ENCODE assay signal across 31 cellular contexts in the genomic region with DNA sequence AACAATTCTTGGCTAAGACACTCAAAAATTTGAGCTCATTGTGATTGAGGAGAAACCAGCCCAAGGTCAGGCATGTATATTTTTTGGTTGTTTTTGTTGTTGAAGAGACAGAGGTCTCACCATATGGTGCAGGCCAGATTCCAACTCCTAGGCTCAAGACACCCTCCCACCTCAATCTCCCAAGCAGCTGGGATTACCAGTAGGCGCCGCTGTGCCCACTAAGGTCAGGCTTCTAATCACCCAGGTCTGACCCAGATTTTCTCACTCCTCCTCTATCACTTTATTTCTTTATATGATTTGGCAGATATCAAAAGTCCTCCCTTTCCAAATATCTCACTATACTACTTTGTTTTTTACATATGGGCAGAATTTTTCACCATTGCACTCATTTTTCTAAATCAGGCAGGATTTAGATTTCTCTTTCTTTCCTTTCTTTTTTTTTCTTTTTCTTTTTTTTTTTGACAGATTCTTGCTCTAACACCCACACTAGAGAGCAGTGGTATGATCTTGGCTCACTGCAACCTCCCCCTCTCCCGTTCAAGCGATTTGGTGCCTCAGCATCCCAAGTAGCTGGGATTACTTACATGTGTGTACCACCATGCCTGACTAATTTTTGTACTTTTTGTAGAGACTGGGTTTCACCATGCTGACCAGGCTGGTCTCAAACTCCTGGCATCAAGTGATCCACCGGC. TPM values are rescaled to one million over a fixed set of nuclear protein-coding genes. Genes with fewer than 3 reads are reported as not detected.
DNase-seq lines count a peak whose midpoint lies in the region; ATAC-seq and TF ChIP-seq lines count a peak whose summit lies in the region.
"Had no signal": no experiment of that assay in that cellular context is flagged by ENCODE, and none has a peak within 500 bp of the region (broad histone marks: within the 10 kb centered on the region; RNA-seq: fewer than 3 reads in every experiment).

No MANE protein-coding gene starts in this region.

- H3K9me2 ChIP-seq in PC-3 (replicated peaks; ENCODE audit: low read length): no peaks in the 10 kb centered on the region

- H3K27ac ChIP-seq in cardiac muscle cell (no peak overlapping the region), PC-3 (ENCODE audit: low read length) (no peak overlapping the region)
- H3K27ac ChIP-seq: SJSA1, stomach, tibial artery had no signal

- POLR2A ChIA-PET in PC-3 (lab: Charles Lee; ENCODE audit: unreplicated experiment): no interaction called here

- TF ChIP-seq CTCF in cardiac muscle cell (IDR thresholded peaks at IDR 0.05; ENCODE audit: low read depth, low read length) (peak; percentile 12), PC-3 (conservative IDR thresholded peaks at IDR 0.05; ENCODE audit: low read depth, low read length) (0 out of 2 replicates have a peak, but pooled peaks have one; percentile 15), epithelial cell of proximal tubule (conservative IDR thresholded peaks at IDR 0.05; ENCODE audit: low read depth, low read length) (peak; percentile 20)

- H3K4me1 ChIP-seq in cardiac muscle cell (ENCODE audit: low read depth): peaks cover 13% of the 10 kb centered on the region
- H3K4me1 ChIP-seq in PC-3 (ENCODE audit: insufficient read depth, low read length): peaks cover 19% of the 10 kb centered on the region

- ATAC-seq in PC-3: no peak
- ATAC-seq in GM18858 (IDR thresholded peaks at IDR 0.05; ENCODE audit: unreplicated experiment): no peak
- ATAC-seq in HG03354 (IDR thresholded peaks at IDR 0.05; ENCODE audit: poor library complexity, severe bottlenecking, unreplicated experiment): no peak
- ATAC-seq: left ventricle myocardium superior had no signal

- no peak overlapping the region for H3K4me3 ChIP-seq in cardiac muscle cell
- no peak overlapping the region for H3K4me3 ChIP-seq in PC-3 (ENCODE audit: low read length)
- H3K4me3 ChIP-seq in epithelial cell of proximal tubule (ENCODE audit: low read depth, low read length): no peak overlapping the region
- H3K4me3 ChIP-seq: SJSA1, stomach, tibial artery had no signal

- H3K9ac ChIP-seq in PC-3 (ENCODE audit: low read length): no peak overlapping the region

- H3K27me3 ChIP-seq in cardiac muscle cell: peaks cover 58% of the 10 kb centered on the region
- H3K27me3 ChIP-seq in PC-3 (ENCODE audit: low read length): no peaks in the 10 kb centered on the region

- no peaks in the 10 kb centered on the region for H3K9me3 ChIP-seq in cardiac muscle cell (ENCODE audit: low read depth)
- H3K9me3 ChIP-seq in PC-3 (ENCODE audit: low read length): no peaks in the 10 kb centered on the region
- H3K9me3 ChIP-seq: SJSA1, stomach, tibial artery had no signal

- H2AFZ ChIP-seq in PC-3 (ENCODE audit: low read length): no peak overlapping the region

- H3K79me2 ChIP-seq in PC-3 (ENCODE audit: low read length): peaks cover 34% of the 10 kb centered on the region

- H3K36me3 ChIP-seq in cardiac muscle cell (no peaks in the 10 kb centered on the region), PC-3 (ENCODE audit: low read depth, low read length) (no peaks in the 10 kb centered on the region)
- H3K36me3 ChIP-seq: SJSA1, stomach, tibial artery had no signal

- H3K4me2 ChIP-seq in PC-3 (ENCODE audit: low read length): no peak overlapping the region

- H3F3A ChIP-seq in PC-3 (ENCODE audit: low read length, unreplicated experiment): peaks cover 8% of the 10 kb centered on the region

- intact Hi-C loops in cardiac septum (cut with DNase I) (no loop called here), PC-3 (cut with micrococcal nuclease) (no loop called here)

- no TSS peak for BruUV-seq in PC-3 (replicated peaks; lab: Mats Ljungman, UMichigan)

- CTCF ChIA-PET in PC-3 (lab: Charles Lee): no interaction called here

- no peak for DNase-seq in cardiac muscle cell (ENCODE audit: low read depth in 1 of 2, low spot score in 1 of 2)
- DNase-seq in cardiac septum (ENCODE audit: low spot score): no peak
- no peak for DNase-seq in PC-3
- DNase-seq in epithelial cell of proximal tubule (ENCODE audit: low read depth): no peak
- DNase-seq in effector CD8-positive, alpha-beta T cell (lab: John Stamatoyannopoulos, UW): no peak
- DNase-seq in ecto neural progenitor cell (ENCODE audit: low spot score): no peak
- DNase-seq: ACHN; activated CD4-positive, alpha-beta T cell treated with anti-CD3 and anti-CD28 coated beads for 1 hour; activated effector memory CD4-positive, alpha-beta T cell treated with Interleukin-2 at 50 U/mL for 16 hours; activated naive CD8-positive, alpha-beta T cell treated with anti-CD3 and anti-CD28 coated beads for 36 hours; activated T-cell treated with anti-CD3 and anti-CD28 coated beads for 4 hours; aorta; KG1; left ventricle myocardium superior; MM.1S; NCI-H1417 treated with DMSO at 0.1 percent for 48 hours; NCI-H2081 treated with DMSO at 0.1 percent for 48 hours; nucleus accumbens; stimulated activated CD8-positive, alpha-beta memory T cell treated with anti-CD3 and anti-CD28 coated beads, Interleukin-4, amount 100 ng/mL, for 48 hours; stomach; tibial artery had no signal

- H4K20me1 ChIP-seq in PC-3 (ENCODE audit: low read length): no peaks in the 10 kb centered on the region; the same call in 1 of the 2 replicates

RNA-seq across cellular contexts. Expression of a gene that starts 1.7 kb away (rescaled TPM):
- total RNA-seq in cardiac muscle cell: 0.54 TPM in 1 of 2 replicates, not detected in the other
- 0.67 and 0.98 TPM in 2 replicates for polyA plus RNA-seq in cardiac muscle cell
- total RNA-seq in cardiac septum: 0.38 TPM
- 43.8 and 49.4 TPM in 2 replicates for total RNA-seq in PC-3 (2014; rRNA removed)
- 8.2 and 11.6 TPM in 2 replicates for total RNA-seq in epithelial cell of proximal tubule
- total RNA-seq: SJSA1 had no signal
- polyA plus RNA-seq: aorta had no signal

RNA-seq across cellular contexts. Expression of a gene that starts 49.0 kb away (rescaled TPM):
- not detected in 2 replicates for total RNA-seq in cardiac muscle cell
- polyA plus RNA-seq in cardiac muscle cell: not detected in 2 replicates
- total RNA-seq in cardiac septum: not detected
- total RNA-seq in PC-3 (2014; rRNA removed): not detected in 2 replicates
- total RNA-seq in epithelial cell of proximal tubule: not detected in 2 replicates
- total RNA-seq: activated naive CD8-positive, alpha-beta T cell treated with anti-CD3 and anti-CD28 coated beads for 36 hours; aorta; dermis microvascular lymphatic vessel endothelial cell; endothelial cell of umbilical vein; HT1080; left ventricle myocardium superior; pulmonary artery endothelial cell; SJSA1; skeletal muscle tissue; stomach had no signal
- polyA plus RNA-seq: aorta, BJ, endothelial cell of umbilical vein, keratinocyte, stomach had no signal
